In genomic region chr5:42005561-42006153, GRCh38 we compare ENCODE assay signal across 8 cellular contexts.
DNase-seq lines count a peak whose midpoint lies in the region; ATAC-seq and TF ChIP-seq lines count a peak whose summit lies in the region.

No MANE protein-coding gene starts in this region.

- H3K9me3 ChIP-seq in CD4-positive, alpha-beta T cell (ENCODE audit: control insufficient read depth, low read length): no peaks in the 10 kb centered on the region

- no peaks in the 10 kb centered on the region for H3K27me3 ChIP-seq in CD4-positive, alpha-beta T cell (ENCODE audit: control insufficient read depth, insufficient read depth, low read length)

- TF ChIP-seq CTCF in CD4-positive, alpha-beta T cell (IDR thresholded peaks at IDR 0.05): peak; percentile 81

- H3K27ac Mint-ChIP-seq in CD4-positive, alpha-beta T cell: no peak overlapping the region
- peak overlapping the region; percentile 29 for H3K27ac Mint-ChIP-seq in T-helper 1 cell treated with Interleukin-12 subunit alpha and Interleukin-12 subunit beta and Interleukin-4 antibody, amounts not matched to agents 30 μg/mL and 1 μg/mL, for 36 hours

- H3K4me1 Mint-ChIP-seq in CD4-positive, alpha-beta T cell (ENCODE audit: low read depth): no peaks in the 10 kb centered on the region
- H3K4me1 Mint-ChIP-seq in T-helper 1 cell treated with Interleukin-12 subunit alpha and Interleukin-12 subunit beta and Interleukin-4 antibody, amounts not matched to agents 30 μg/mL and 1 μg/mL, for 36 hours (ENCODE audit: low read depth): no peaks in the 10 kb centered on the region

- H3K9me3 Mint-ChIP-seq in CD4-positive, alpha-beta T cell: no peaks in the 10 kb centered on the region
- H3K9me3 Mint-ChIP-seq in T-helper 1 cell treated with Interleukin-12 subunit alpha and Interleukin-12 subunit beta and Interleukin-4 antibody, amounts not matched to agents 30 μg/mL and 1 μg/mL, for 36 hours: peaks cover 3% of the 10 kb centered on the region

- DNase-seq in CD4-positive, alpha-beta T cell: no peak
- peak; percentile 15 for DNase-seq in inferior parietal cortex (ENCODE audit: extremely low spot score)
- DNase-seq in stimulated activated CD4-positive, alpha-beta T cell treated with anti-CD3 and anti-CD28 coated beads, Interleukin-1b, Interleukin-23, amount 100 ng/mL, for 48 hours: no peak
- DNase-seq in stimulated activated CD4-positive, alpha-beta T cell treated with anti-CD3 and anti-CD28 coated beads, Interleukin-2, amount 100 ng/mL, for 48 hours: no peak

- H3K27me3 Mint-ChIP-seq in CD4-positive, alpha-beta T cell: peaks cover 12% of the 10 kb centered on the region
- H3K27me3 Mint-ChIP-seq in T-helper 1 cell treated with Interleukin-12 subunit alpha and Interleukin-12 subunit beta and Interleukin-4 antibody, amounts not matched to agents 30 μg/mL and 1 μg/mL, for 36 hours (ENCODE audit: low read depth): peaks cover 3% of the 10 kb centered on the region

- POLR2A ChIA-PET in CD4-positive, alpha-beta T cell (lab: Charles Lee): no interaction called here

- no peak for ATAC-seq in CD4-positive, alpha-beta T cell (ENCODE audit: poor library complexity)
- ATAC-seq in GM19035 (IDR thresholded peaks at IDR 0.05; ENCODE audit: unreplicated experiment): peak; percentile 80
- peak; percentile 75 for ATAC-seq in HG03565 (IDR thresholded peaks at IDR 0.05; ENCODE audit: unreplicated experiment)
- no peak for ATAC-seq in GM21737 (IDR thresholded peaks at IDR 0.05; ENCODE audit: unreplicated experiment)

- CTCF ChIA-PET in CD4-positive, alpha-beta T cell (lab: Charles Lee): interaction anchor here (1.2 to 1.5 kb wide), 2 partner anchors 9 kb away, joined by 3 to 5 read pairs; no protein-coding TSS in a partner anchor

- H3K36me3 Mint-ChIP-seq in CD4-positive, alpha-beta T cell (ENCODE audit: low read depth): no peaks in the 10 kb centered on the region
- no peaks in the 10 kb centered on the region for H3K36me3 Mint-ChIP-seq in T-helper 1 cell treated with Interleukin-12 subunit alpha and Interleukin-12 subunit beta and Interleukin-4 antibody, amounts not matched to agents 30 μg/mL and 1 μg/mL, for 36 hours (ENCODE audit: low read depth)

- no peak overlapping the region for H3K4me3 Mint-ChIP-seq in CD4-positive, alpha-beta T cell
- H3K4me3 Mint-ChIP-seq in T-helper 1 cell treated with Interleukin-12 subunit alpha and Interleukin-12 subunit beta and Interleukin-4 antibody, amounts not matched to agents 30 μg/mL and 1 μg/mL, for 36 hours: no peak overlapping the region

- intact Hi-C loops in CD4-positive, alpha-beta T cell (cut with DNase I, micrococcal nuclease): loop anchor here (5.0 to 10.0 kb wide), 2 partner anchors 759 to 882 kb away; no protein-coding TSS in a partner anchor

- no peak overlapping the region for H3K27ac ChIP-seq in CD4-positive, alpha-beta T cell (ENCODE audit: low read depth, low read length)

Comparison
In these comparisons a context has a peak if more than half of its experiments do, and no peak if none do; other contexts are left out.
1. ATAC-seq: peak in GM19035 (single experiment) and HG03565 (single experiment); none in CD4-positive, alpha-beta T cell (single experiment) and GM21737 (single experiment).